8 cellular contexts compared by ENCODE assay signal in genomic region chr2:132758995-132759394, GRCh38.
"Had no signal": no experiment of that assay in that cellular context is flagged by ENCODE, and none has a peak within 500 bp of the region (broad histone marks: within the 10 kb centered on the region; RNA-seq: fewer than 3 reads in every experiment).

No MANE protein-coding gene starts in this region.

- H3K4me2 ChIP-seq: KMS-11 had no signal

- H3K27ac ChIP-seq: HL-60, KMS-11 had no signal

- FAIRE-seq: HepG2, HTR-8/SVneo had no signal

- DNase-seq: IMR-90, Karpas-422, KBM-7, KG1 had no signal

- H3K9ac ChIP-seq: KMS-11 had no signal

- ATAC-seq: HepG2 had no signal
